ENCODE assay signal across 25 cellular contexts in the genomic region with DNA sequence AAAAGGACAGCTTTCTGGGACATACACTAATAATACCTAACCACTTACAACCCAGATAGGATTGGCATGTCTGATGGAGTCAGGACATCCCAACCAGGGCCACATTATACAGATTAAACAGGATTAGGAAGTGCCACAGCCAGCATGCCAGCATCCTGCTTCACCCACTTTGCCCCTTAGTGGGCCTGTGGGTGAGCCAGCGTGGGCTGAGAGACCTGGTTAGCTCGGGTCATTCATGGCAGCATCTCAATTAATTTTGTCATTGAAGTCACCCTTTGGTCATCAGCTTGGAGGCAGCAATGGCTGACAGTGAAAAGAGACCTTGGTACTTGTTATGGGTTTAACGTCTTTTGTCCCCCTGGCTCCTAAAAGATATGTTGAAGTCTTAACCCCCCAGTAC. TPM values are rescaled to one million over a fixed set of nuclear protein-coding genes. Genes with fewer than 3 reads are reported as not detected.
"Had no signal": no experiment of that assay in that cellular context is flagged by ENCODE, and none has a peak within 500 bp of the region (broad histone marks: within the 10 kb centered on the region; RNA-seq: fewer than 3 reads in every experiment).

No MANE protein-coding gene starts in this region.

- DNase-seq: stimulated activated CD4-positive, alpha-beta T cell treated with anti-CD3 and anti-CD28 coated beads, Interleukin-2, amount 100 ng/mL, for 48 hours; stimulated activated CD4-positive, alpha-beta T cell treated with anti-CD3 and anti-CD28 coated beads, Interleukin-4, amount 100 ng/mL, for 1 hour; stimulated activated CD4-positive, alpha-beta T cell treated with anti-CD3 and anti-CD28 coated beads, Interleukin-4, amount 100 ng/mL, for 24 hours; stimulated activated CD4-positive, alpha-beta T cell treated with anti-CD3 and anti-CD28 coated beads, Interleukin-4, amount 100 ng/mL, for 4 hours; stimulated activated CD8-positive, alpha-beta memory T cell treated with anti-CD3 and anti-CD28 coated beads, Interleukin-4, amount 100 ng/mL, for 48 hours; stimulated activated naive B cell treated with anti-CD40 and anti-IgM and Interleukin-4, amounts not matched to agents 10 μg/mL and 1 μg/mL and 100 μg/mL, for 72 hours; stimulated activated naive CD4-positive, alpha-beta T cell; stimulated activated naive CD4-positive, alpha-beta T cell treated with Interleukin-2 at 50 U/mL for 16 hours; stimulated activated naive CD8-positive, alpha-beta T cell treated with anti-CD3 and anti-CD28 coated beads, Interleukin-15, amount 100 ng/mL, for 72 hours; stimulated activated naive CD8-positive, alpha-beta T cell treated with anti-CD3 and anti-CD28 coated beads, Interleukin-15, Interleukin-2, amounts not matched to agents 100 U/mL and 50 U/mL, for 24 hours; stomach; substantia nigra; testis; thyroid gland; tibial artery; transverse colon; upper lobe of left lung; upper lobe of right lung; uterus had no signal

- ATAC-seq: stimulated activated effector memory CD8-positive, alpha-beta T cell treated with anti-CD3 and anti-CD28 coated beads, Interleukin-12 subunit alpha, Interleukin-12 subunit beta, amount 100 ng/mL, for 72 hours; stimulated activated memory B cell treated with anti-CD40 and anti-IgM and Interleukin-4, amounts not matched to agents 10 μg/mL and 1 μg/mL and 100 μg/mL, for 72 hours; stimulated activated naive B cell treated with anti-CD40 and anti-IgM and Interleukin-4, amounts not matched to agents 10 μg/mL and 1 μg/mL and 100 μg/mL, for 72 hours; stimulated activated naive CD8-positive, alpha-beta T cell treated with anti-CD3 and anti-CD28 coated beads, Interleukin-15, amount 100 ng/mL, for 72 hours; stimulated activated naive CD8-positive, alpha-beta T cell treated with anti-CD3 and anti-CD28 coated beads, Interleukin-15, Interleukin-2, amounts not matched to agents 100 U/mL and 50 U/mL, for 24 hours; upper lobe of right lung had no signal

- H3K36me3 ChIP-seq: stomach, suprapubic skin, thoracic aorta, thyroid gland, tibial artery, tibial nerve, transverse colon, upper lobe of left lung, upper lobe of right lung, uterus, vagina had no signal

- H3K9me3 ChIP-seq: stomach, suprapubic skin, testis, thoracic aorta, thyroid gland, tibial artery, tibial nerve, transverse colon, upper lobe of left lung, upper lobe of right lung, uterus, vagina had no signal

- H3K27ac ChIP-seq: stomach, suprapubic skin, testis, thoracic aorta, thyroid gland, tibial artery, tibial nerve, transverse colon, upper lobe of left lung, upper lobe of right lung, uterus, vagina had no signal

- H3K4me1 ChIP-seq: stomach, suprapubic skin, testis, thyroid gland, tibial artery, tibial nerve, transverse colon, upper lobe of left lung, upper lobe of right lung, uterus, vagina had no signal

- H3K27me3 ChIP-seq: stomach, suprapubic skin, testis, thyroid gland, tibial nerve, transverse colon, upper lobe of left lung, upper lobe of right lung, uterus, vagina had no signal

- H3K4me3 ChIP-seq: stomach, suprapubic skin, testis, thoracic aorta, thyroid gland, tibial artery, tibial nerve, transverse colon, upper lobe of left lung, upper lobe of right lung, uterus, vagina had no signal

RNA-seq across cellular contexts. Expression of gene SLC6A2, which starts 29.9 kb away (rescaled TPM):
- total RNA-seq: thyroid gland, upper lobe of right lung had no signal
